Comparison of ENCODE assay signal across 16 cellular contexts in genomic region chr2:61205132-61205531, GRCh38. TPM values are rescaled to one million over a fixed set of nuclear protein-coding genes. Genes with fewer than 3 reads are reported as not detected.
A peak's percentile ranks its signal among the peaks of the same experiment; 100 is the strongest.
DNase-seq lines count a peak whose midpoint lies in the region; ATAC-seq and TF ChIP-seq lines count a peak whose summit lies in the region.
"Had no signal": no experiment of that assay in that cellular context is flagged by ENCODE, and none has a peak within 500 bp of the region (broad histone marks: within the 10 kb centered on the region; RNA-seq: fewer than 3 reads in every experiment).

No MANE protein-coding gene starts in this region.

- TF ChIP-seq CTCF in fibroblast of villous mesenchyme (IDR thresholded peaks at IDR 0.05; ENCODE audit: insufficient read depth, low read depth, low read length), result no peak
- TF ChIP-seq CTCF in transverse colon (IDR thresholded peaks at IDR 0.05), result no peak
- TF ChIP-seq CTCF in right lobe of liver (IDR thresholded peaks at IDR 0.05), result no peak

- CTCF ChIA-PET in HEK293T (lab: Yijun Ruan, JAX), result no interaction called here

- H3K4me3 ChIP-seq in fibroblast of villous mesenchyme (ENCODE audit: low read depth, low read length) (no peak overlapping the region), mucosa of rectum (ENCODE audit: low read length in 2 of 2) (no peak overlapping the region), transverse colon (no peak overlapping the region), right lobe of liver (no peak overlapping the region)
- H3K4me3 ChIP-seq: GM23248 had no signal

- POLR2A ChIA-PET in HEK293T (lab: Yijun Ruan, JAX), result no interaction called here

- H3K4me1 ChIP-seq in mucosa of rectum (ENCODE audit: control insufficient read depth in 2 of 2, insufficient read depth in 2 of 2, low read length in 2 of 2) (peaks cover 2 to 9% of the 10 kb centered on the region in 2 donors), transverse colon (peaks cover 0 to 20% (median 8%) of the 10 kb centered on the region in 4 donors), right lobe of liver (peaks cover 0 to 1% (median 0%) of the 10 kb centered on the region in 4 donors)
- H3K4me1 ChIP-seq: Caco-2 had no signal

- H3K36me3 ChIP-seq in mucosa of rectum (ENCODE audit: control insufficient read depth in 2 of 2, insufficient read depth in 2 of 2, low read length in 2 of 2), result peaks cover 26 to 56% of the 10 kb centered on the region in 2 donors
- H3K36me3 ChIP-seq in transverse colon, result peaks cover 0 to 46% (median 18%) of the 10 kb centered on the region in 4 donors
- H3K36me3 ChIP-seq in right lobe of liver, result peaks cover 0 to 73% (median 16%) of the 10 kb centered on the region in 4 donors

- H3K9ac ChIP-seq in mucosa of rectum (ENCODE audit: low read depth in 1 of 2, low read length in 2 of 2), result no peak overlapping the region
- H3K9ac ChIP-seq: GM23248 had no signal

- intact Hi-C loops in transverse colon (cut with DNase I; ENCODE audit: low total_unique reads) (no loop called here), right lobe of liver (cut with DNase I) (no loop called here)

- H3K27me3 ChIP-seq in mucosa of rectum (ENCODE audit: control insufficient read depth in 2 of 2, insufficient read depth in 2 of 2, low read length in 2 of 2) (no peaks in the 10 kb centered on the region), transverse colon (no peaks in the 10 kb centered on the region), right lobe of liver (no peaks in the 10 kb centered on the region)

- no peak for DNase-seq in HEK293T (ENCODE audit: extremely low spot score)
- DNase-seq in fibroblast of villous mesenchyme (ENCODE audit: low read depth), result peak; percentile 26
- no peak for DNase-seq in transverse colon
- DNase-seq in EL, result no peak
- DNase-seq in NCI-H128 (lab: John Stamatoyannopoulos, UW; ENCODE audit: unreplicated experiment), result no peak
- DNase-seq in right lobe of liver, result no peak
- DNase-seq: AML-193; Caco-2; CD4-positive, alpha-beta T cell; GDM1; GM23248; HCEC 1CT; HFFc6 had no signal

- H3K27ac ChIP-seq in mucosa of rectum (ENCODE audit: low read depth in 2 of 2, low read length in 2 of 2) (peak overlapping the region; percentile 5 to 10), transverse colon (peak overlapping the region; percentile 47 to 71 (median 54)), right lobe of liver (no peak overlapping the region)
- H3K27ac ChIP-seq: C4-2B, GM23248 had no signal

- TF ChIP-seq EP300 in transverse colon (IDR thresholded peaks at IDR 0.05; ENCODE audit: low read depth), result no peak

- ATAC-seq in right lobe of liver, result no peak
- ATAC-seq: HepG2 had no signal

- WGBS in transverse colon (ENCODE audit: low coverage in 1 of 2), 2 donors, result 57 to 66% methylated on average over 6 to 7 of the region's 7 CpGs
- WGBS in right lobe of liver (ENCODE audit: insufficient coverage, low coverage, low lambda C conversion rate, missing lambda C conversion rate), result 96% methylated on average over 5 of the region's 7 CpGs

- TF ChIP-seq POLR2A in transverse colon (IDR thresholded peaks at IDR 0.05), result no peak
- TF ChIP-seq POLR2A in right lobe of liver (IDR thresholded peaks at IDR 0.05), result no peak

- in situ Hi-C loops in transverse colon (cut with MboI; ENCODE audit: low pct_ligation_motif_present in 1 of 4, low pct_unique_long_range_greater_than_20kb in 1 of 4, low sequenced_read_pairs in 3 of 4), result no loop called here

- H3K9me3 ChIP-seq in mucosa of rectum (ENCODE audit: control insufficient read depth in 2 of 2, low read length in 2 of 2), result no peaks in the 10 kb centered on the region
- H3K9me3 ChIP-seq in transverse colon, result no peaks in the 10 kb centered on the region
- no peaks in the 10 kb centered on the region for H3K9me3 ChIP-seq in right lobe of liver
- H3K9me3 ChIP-seq: Caco-2 had no signal

TF ChIP-seq in HEK293T, 16 proteins besides CTCF, POLR2A, EP300 and RAD21:
- TF ChIP-seq FOXA1 (IDR thresholded peaks at IDR 0.05) (no peak), PKNOX1 (IDR thresholded peaks at IDR 0.05) (peak; percentile 60), NFRKB (IDR thresholded peaks at IDR 0.05) (no peak), TARDBP (IDR thresholded peaks at IDR 0.05) (no peak), LEF1 (IDR thresholded peaks at IDR 0.05; ENCODE audit: borderline replicate concordance) (no peak), L3MBTL2 (conservative IDR thresholded peaks at IDR 0.05) (no peak)

RNA-seq across cellular contexts. Expression of gene C2orf74, which starts 43.1 kb away (rescaled TPM):
- total RNA-seq in fibroblast of villous mesenchyme (4.2 and 13.0 TPM in 2 replicates), transverse colon (1 to 10 TPM in 3 of 4 donors, not detected in 1; 4.2 to 7.1 (median 6.7) TPM), right lobe of liver (10 to 100 TPM; 10.2 to 12.0 (median 10.6) TPM)
- total RNA-seq: Caco-2 had no signal

Comparison
In these comparisons a context has a peak if more than half of its experiments do, and no peak if none do; other contexts are left out.
1. H3K27ac ChIP-seq: peak in mucosa of rectum (2 of 2) and transverse colon (4 of 4); none in right lobe of liver (0 of 3).